Comparison of ENCODE assay signal across 26 cellular contexts in genomic region chr18:57670046-57670445, GRCh38. TPM values are rescaled to one million over a fixed set of nuclear protein-coding genes. Genes with fewer than 3 reads are reported as not detected.
A peak's percentile ranks its signal among the peaks of the same experiment; 100 is the strongest.
DNase-seq lines count a peak whose midpoint lies in the region; FAIRE-seq and TF ChIP-seq lines count a peak whose summit lies in the region.
"Had no signal": no experiment of that assay in that cellular context is flagged by ENCODE, and none has a peak within 500 bp of the region (broad histone marks: within the 10 kb centered on the region; RNA-seq: fewer than 3 reads in every experiment).

No MANE protein-coding gene starts in this region.

- CTCF ChIA-PET in endothelial cell of umbilical vein (lab: Charles Lee): interaction anchor here (0.7 to 1.0 kb wide), 2 partner anchors 41 to 137 kb away, joined by 4 read pairs; no protein-coding TSS in a partner anchor

- H3K36me3 ChIP-seq in ascending aorta: peaks cover 60 to 71% of the 10 kb centered on the region in 2 donors
- H3K36me3 ChIP-seq in endothelial cell of umbilical vein (ENCODE audit: control insufficient read depth in 2 of 2, extremely low read depth in 1 of 2, insufficient read depth in 2 of 2, low read length in 2 of 2): peaks cover 11 to 22% of the 10 kb centered on the region in 2 experiments
- H3K36me3 ChIP-seq in tibial nerve: peaks cover 0 to 5% (median 0%) of the 10 kb centered on the region in 3 donors
- H3K36me3 ChIP-seq: BE2C had no signal

- intact Hi-C loops in ascending aorta (cut with DNase I) (no loop called here), endothelial cell of umbilical vein (cut with micrococcal nuclease) (no loop called here)

- dilution Hi-C loops in endothelial cell of umbilical vein (cut with MboI; ENCODE audit: extremely low pct_ligation_motif_present, low sequenced_read_pairs): no loop called here

- WGBS in tibial nerve, 2 donors: 70 to 71% methylated on average over 5 of the region's 5 CpGs

- H3K9me3 ChIP-seq in ascending aorta: no peaks in the 10 kb centered on the region
- no peaks in the 10 kb centered on the region for H3K9me3 ChIP-seq in endothelial cell of umbilical vein (replicated peaks; ENCODE audit: control insufficient read depth, insufficient read depth, low read length)
- peaks cover 0 to 5% (median 0%) of the 10 kb centered on the region in 4 donors for H3K9me3 ChIP-seq in tibial nerve
- H3K9me3 ChIP-seq: BE2C had no signal

- peaks cover 5 to 11% of the 10 kb centered on the region in 2 donors for H3K4me1 ChIP-seq in ascending aorta
- H3K4me1 ChIP-seq in endothelial cell of umbilical vein (ENCODE audit: control insufficient read depth, extremely low read depth, insufficient read depth, low read length): peaks cover 40% of the 10 kb centered on the region
- peaks cover 0 to 22% (median 2%) of the 10 kb centered on the region in 4 donors for H3K4me1 ChIP-seq in tibial nerve
- H3K4me1 ChIP-seq: BE2C had no signal

- no peaks in the 10 kb centered on the region for H4K20me1 ChIP-seq in endothelial cell of umbilical vein (replicated peaks; ENCODE audit: control insufficient read depth, extremely low read depth, insufficient read depth, low read length)

- no peak for TF ChIP-seq POLR2A in endothelial cell of umbilical vein (IDR thresholded peaks at IDR 0.05; ENCODE audit: low read depth, low read length)
- no peak for TF ChIP-seq POLR2A in tibial nerve (IDR thresholded peaks at IDR 0.05)

- POLR2A ChIA-PET in endothelial cell of umbilical vein (lab: Charles Lee): interaction anchor here (0.6 kb wide), 2 partner anchors 114 to 159 kb away, joined by 3 to 4 read pairs; no protein-coding TSS in a partner anchor

- no peak for TF ChIP-seq CTCF in ascending aorta (IDR thresholded peaks at IDR 0.05)
- no peak for TF ChIP-seq CTCF in endothelial cell of umbilical vein (IDR thresholded peaks at IDR 0.05; ENCODE audit: extremely low read depth in 1 of 2, insufficient read depth in 1 of 2, low read depth in 1 of 2, low read length in 2 of 2)
- TF ChIP-seq CTCF in tibial nerve (IDR thresholded peaks at IDR 0.05): no peak

- H2AFZ ChIP-seq in endothelial cell of umbilical vein (ENCODE audit: low read depth, low read length): no peak overlapping the region

- H3K4me3 ChIP-seq in ascending aorta (no peak overlapping the region), endothelial cell of umbilical vein (replicated peaks in 1 of 3; ENCODE audit: insufficient read depth in 1 of 3, low read depth in 1 of 3, low read length in 3 of 3) (no peak overlapping the region), tibial nerve (no peak overlapping the region)
- H3K4me3 ChIP-seq: BLaER1, GM12878 had no signal

- H3K27ac ChIP-seq in ascending aorta: peak overlapping the region; percentile 13 to 24
- no peak overlapping the region for H3K27ac ChIP-seq in endothelial cell of umbilical vein (ENCODE audit: insufficient read depth, low read depth, low read length)
- no peak overlapping the region for H3K27ac ChIP-seq in tibial nerve
- H3K27ac ChIP-seq: BLaER1 had no signal

- no peaks in the 10 kb centered on the region for H3K9me1 ChIP-seq in endothelial cell of umbilical vein (replicated peaks; ENCODE audit: control insufficient read depth, extremely low read depth, insufficient read depth, low read length)

- no peak for DNase-seq in ascending aorta (ENCODE audit: low spot score in 2 of 2)
- DNase-seq in dermis microvascular lymphatic vessel endothelial cell (ENCODE audit: low read depth in 2 of 2): peak; percentile 45 to 74
- DNase-seq in endothelial cell of umbilical vein (ENCODE audit: low read depth, low spot score): peak; percentile 76
- DNase-seq in urothelium cell line (ENCODE audit: low spot score): no peak
- DNase-seq in tibial nerve (ENCODE audit: low spot score in 2 of 2): no peak
- no peak for DNase-seq in central memory CD4-positive, alpha-beta T cell
- DNase-seq: 8988T; ACHN; BE2C; C1 segment of cervical spinal cord; CD4-positive, alpha-beta memory T cell; CD4-positive, CD25-positive, alpha-beta regulatory T cell; CD8-positive, alpha-beta memory T cell; COR-L47; DMS 273 treated with DMSO at 0.1 percent for 48 hours; DMS153; DMS53; DMS79; DND-41; EL; GDM1 had no signal

- no peak for FAIRE-seq in endothelial cell of umbilical vein (lab: Jason Lieb, UNC)
- FAIRE-seq in urothelium cell line (lab: Jason Lieb, UNC): no peak
- FAIRE-seq: A204.1, GM12878, GM12892, GM18507 had no signal

- no peak overlapping the region for H3K9ac ChIP-seq in endothelial cell of umbilical vein (replicated peaks; ENCODE audit: extremely low read depth, insufficient read depth, low read length)
- H3K9ac ChIP-seq: BLaER1 had no signal

- H3K79me2 ChIP-seq in endothelial cell of umbilical vein (ENCODE audit: control insufficient read depth, insufficient read depth, low read length): peaks cover 5% of the 10 kb centered on the region

- no peaks in the 10 kb centered on the region for H3K27me3 ChIP-seq in ascending aorta
- H3K27me3 ChIP-seq in endothelial cell of umbilical vein (ENCODE audit: control insufficient read depth in 2 of 2, insufficient read depth in 2 of 2, low read length in 2 of 2): no peaks in the 10 kb centered on the region
- no peaks in the 10 kb centered on the region for H3K27me3 ChIP-seq in tibial nerve
- H3K27me3 ChIP-seq: BE2C, BLaER1 had no signal

- no peak for TF ChIP-seq EP300 in tibial nerve (IDR thresholded peaks at IDR 0.05)

- BruUV-seq in endothelial cell of umbilical vein (replicated peaks; lab: Mats Ljungman, UMichigan): no TSS peak

- H3K4me2 ChIP-seq in endothelial cell of umbilical vein (ENCODE audit: insufficient read depth, low read length): no peak overlapping the region
- H3K4me2 ChIP-seq: BLaER1 had no signal

TF ChIP-seq in endothelial cell of umbilical vein, 7 proteins besides CTCF, POLR2A, EP300 and RAD21:
- TF ChIP-seq MAX (IDR thresholded peaks at IDR 0.05; ENCODE audit: insufficient read depth, insufficient read length) (no peak), EZH2 (IDR thresholded peaks at IDR 0.05; ENCODE audit: borderline replicate concordance, low read depth, low read length, severe bottlenecking) (no peak), POLR2AphosphoS5 (IDR thresholded peaks at IDR 0.05; ENCODE audit: insufficient read depth, low read depth, low read length) (no peak), GATA2 (IDR thresholded peaks at IDR 0.05; ENCODE audit: insufficient read depth, insufficient read length, low read depth, low read length) (no peak)

RNA-seq across cellular contexts. Expression of gene NARS1, which starts 48.4 kb away (rescaled TPM):
- 44.0 TPM for total RNA-seq in ascending aorta
- total RNA-seq in dermis microvascular lymphatic vessel endothelial cell: 81.5 and 83.8 TPM in 2 replicates
- 110 and 111 TPM in 2 replicates for total RNA-seq in endothelial cell of umbilical vein
- polyA plus RNA-seq in endothelial cell of umbilical vein: 61.6 and 89.3 TPM in 2 replicates
- 75.7 and 82.8 TPM in 2 replicates for polyA plus RNA-seq in endothelial cell of umbilical vein (2011; cell fraction: cytosol; rRNA removed)
- 178 and 273 TPM in 2 replicates for polyA plus RNA-seq in endothelial cell of umbilical vein (2011; cell fraction: nucleus; rRNA removed)
- polyA plus RNA-seq in endothelial cell of umbilical vein (2012): 103 and 157 TPM in 2 replicates
- 182 and 183 TPM in 2 replicates for polyA minus RNA-seq in endothelial cell of umbilical vein
- 120 TPM for polyA minus RNA-seq in endothelial cell of umbilical vein (2011; cell fraction: cytosol; rRNA and poly(A)+ RNA removed)
- polyA minus RNA-seq in endothelial cell of umbilical vein (2011; cell fraction: nucleus; rRNA and poly(A)+ RNA removed): 83.4 and 101 TPM in 2 replicates
- total RNA-seq in tibial nerve: 10 to 100 TPM; 79.1 to 83.7 (median 81.2) TPM

Comparison
In these comparisons a context has a peak if more than half of its experiments do, and no peak if none do; other contexts are left out.
1. DNase-seq: peak in dermis microvascular lymphatic vessel endothelial cell (2 of 2) and endothelial cell of umbilical vein (single experiment); none in ascending aorta (0 of 2), urothelium cell line (single experiment), tibial nerve (0 of 2) and central memory CD4-positive, alpha-beta T cell (single experiment).
2. H3K27ac ChIP-seq: peak in ascending aorta (2 of 2); none in endothelial cell of umbilical vein (single experiment) and tibial nerve (0 of 4).